Comparison of ENCODE assay signal across 13 cellular contexts in genomic region chr20:22763257-22763906, GRCh38.
DNase-seq lines count a peak whose midpoint lies in the region; ATAC-seq, FAIRE-seq and TF ChIP-seq lines count a peak whose summit lies in the region.
"Had no signal": no experiment of that assay in that cellular context is flagged by ENCODE, and none has a peak within 500 bp of the region (broad histone marks: within the 10 kb centered on the region; RNA-seq: fewer than 3 reads in every experiment).

No MANE protein-coding gene starts in this region.

- H3K27ac ChIP-seq in H1 (ENCODE audit: low read depth, low read length), result no peak overlapping the region
- peak overlapping the region; percentile 65 for H3K27ac ChIP-seq in lower lobe of right lung
- peak overlapping the region; percentile 43 to 80 (median 66) for H3K27ac ChIP-seq in upper lobe of left lung

- TF ChIP-seq RAD21 in H1 (IDR thresholded peaks at IDR 0.05 in 1 of 2, conservative IDR thresholded peaks at IDR 0.05 in 1 of 2; ENCODE audit: low read depth in 2 of 2, low read length in 2 of 2), result no peak

- TF ChIP-seq POLR2A in H1 (IDR thresholded peaks at IDR 0.05; ENCODE audit: control extremely low read depth in 1 of 2, low read depth in 2 of 2, low read length in 2 of 2) (no peak), upper lobe of left lung (IDR thresholded peaks at IDR 0.05) (no peak)

- H3K27me3 ChIP-seq in MG63, result no peaks in the 10 kb centered on the region
- no peaks in the 10 kb centered on the region for H3K27me3 ChIP-seq in H1 (replicated peaks in 1 of 4; ENCODE audit: control insufficient read depth in 3 of 4, extremely low read depth in 1 of 4, insufficient read depth in 3 of 4, low read length in 3 of 4)
- H3K27me3 ChIP-seq in lower lobe of right lung (ENCODE audit: low read depth), result no peaks in the 10 kb centered on the region
- H3K27me3 ChIP-seq in upper lobe of left lung, result no peaks in the 10 kb centered on the region

- H3K9ac ChIP-seq in H1 (replicated peaks in 1 of 4; ENCODE audit: extremely low read depth in 1 of 4, low read depth in 3 of 4, low read length in 3 of 4), result no peak overlapping the region

- H3K36me3 ChIP-seq in MG63 (no peaks in the 10 kb centered on the region), H1 (ENCODE audit: control insufficient read depth in 2 of 4, insufficient read depth in 4 of 4, low read length in 3 of 4) (no peaks in the 10 kb centered on the region), lower lobe of right lung (no peaks in the 10 kb centered on the region), upper lobe of left lung (no peaks in the 10 kb centered on the region)

- POLR2A ChIA-PET in H1 (lab: Charles Lee; ENCODE audit: partially characterized antibody) (no interaction called here), GM10248 (lab: Yijun Ruan, JAX) (no interaction called here)

- H3K4ac ChIP-seq in H1 (replicated peaks; ENCODE audit: insufficient read length, low read depth, low read length), result no peak overlapping the region

- H3K79me1 ChIP-seq in H1 (ENCODE audit: low read depth, low read length), result no peaks in the 10 kb centered on the region

- TF ChIP-seq EP300 in H1 (IDR thresholded peaks at IDR 0.05; ENCODE audit: borderline replicate concordance in 1 of 2, low read depth in 2 of 2, low read length in 2 of 2) (no peak), upper lobe of left lung (IDR thresholded peaks at IDR 0.05) (peak in 1 of 4 donors; percentile 42)

- peak; percentile 44 for DNase-seq in MG63
- no peak for DNase-seq in H1 (ENCODE audit: low read depth in 1 of 2, low spot score in 2 of 2)
- no peak for DNase-seq in lower lobe of right lung
- peak; percentile 42 to 70 for DNase-seq in upper lobe of left lung
- no peak for DNase-seq in frontal cortex (ENCODE audit: low spot score in 2 of 2)
- DNase-seq in GM10248 (ENCODE audit: extremely low spot score), result no peak
- DNase-seq: activated CD4-positive, alpha-beta T cell treated with anti-CD3 and anti-CD28 coated beads, Interleukin-2, amount 50 U/mL, for 1 hour; foreskin fibroblast; naive thymus-derived CD4-positive, alpha-beta T cell; NCI-H1930; SHP77 treated with DMSO at 0.1 percent for 48 hours had no signal

- no peaks in the 10 kb centered on the region for H3K79me2 ChIP-seq in H1 (ENCODE audit: control insufficient read depth in 1 of 2, insufficient read depth in 2 of 2, low read length in 2 of 2)

- H2BK15ac ChIP-seq in H1 (ENCODE audit: low read length), result no peak overlapping the region

- no peak overlapping the region for H2AK5ac ChIP-seq in H1 (ENCODE audit: low read depth, low read length)

- H3K4me2 ChIP-seq in H1 (ENCODE audit: insufficient read depth in 1 of 2, low read depth in 2 of 2, low read length in 2 of 2), result no peak overlapping the region

- CTCF ChIA-PET in H1 (lab: Charles Lee; ENCODE audit: partially characterized antibody), result interaction anchor here (1.3 kb wide), 1 partner anchor 29 kb away, joined by 3 read pairs; no protein-coding TSS in a partner anchor
- CTCF ChIA-PET in GM10248 (lab: Yijun Ruan, JAX), result no interaction called here

- no peak overlapping the region for H4K5ac ChIP-seq in H1 (ENCODE audit: insufficient read length, low read depth, low read length)

- H4K20me1 ChIP-seq in H1 (replicated peaks in 1 of 2; ENCODE audit: control insufficient read depth in 1 of 2, insufficient read depth in 2 of 2, low read length in 2 of 2), result no peaks in the 10 kb centered on the region

- H3K9me3 ChIP-seq in MG63 (no peaks in the 10 kb centered on the region), H1 (ENCODE audit: insufficient read depth in 2 of 2, low read depth in 1 of 2, low read length in 1 of 2) (no peaks in the 10 kb centered on the region), lower lobe of right lung (no peaks in the 10 kb centered on the region), upper lobe of left lung (no peaks in the 10 kb centered on the region)

- WGBS in H1 (ENCODE audit: extremely low coverage in 1 of 2, insufficient coverage in 1 of 2, insufficient read length in 1 of 2, insufficient replicate concordance in 2 of 2, low coverage in 1 of 2, low lambda C conversion rate in 2 of 2, missing lambda C conversion rate in 1 of 2), 2 experiments, result 91% methylated on average over 9 of the region's 9 CpGs; no CpG with 5 or more reads in 1 of the 2 experiments
- 41 to 44% methylated on average over 8 to 9 of the region's 9 CpGs for WGBS in upper lobe of left lung, 2 donors

- no peaks in the 10 kb centered on the region for H3K23me2 ChIP-seq in H1 (ENCODE audit: low read depth, low read length)

- no peak overlapping the region for H3K14ac ChIP-seq in H1 (ENCODE audit: insufficient read length)

- no peak overlapping the region for H2BK5ac ChIP-seq in H1 (ENCODE audit: low read depth, low read length)

- no peak overlapping the region for H2BK120ac ChIP-seq in H1 (replicated peaks; ENCODE audit: low read depth, low read length)

- no peaks in the 10 kb centered on the region for H3K4me1 ChIP-seq in H1 (replicated peaks in 1 of 4; ENCODE audit: control insufficient read depth in 3 of 4, insufficient read depth in 4 of 4, low read length in 3 of 4)
- peaks cover 13% of the 10 kb centered on the region for H3K4me1 ChIP-seq in lower lobe of right lung
- peaks cover 16 to 22% (median 20%) of the 10 kb centered on the region in 4 donors for H3K4me1 ChIP-seq in upper lobe of left lung

- H3K4me3 ChIP-seq in MG63 (no peak overlapping the region), H1 (ENCODE audit: extremely low read depth in 1 of 4, insufficient read depth in 2 of 4, low read depth in 3 of 4, low read length in 4 of 4) (no peak overlapping the region), lower lobe of right lung (no peak overlapping the region), upper lobe of left lung (no peak overlapping the region)

- ATAC-seq in lower lobe of right lung, result peak; percentile 81 to 90
- peak; percentile 38 to 81 for ATAC-seq in upper lobe of left lung (ENCODE audit: low FRiP score in 2 of 2)
- no peak for ATAC-seq in GM19351 (IDR thresholded peaks at IDR 0.05; ENCODE audit: unreplicated experiment)
- no peak for ATAC-seq in GM21576 (IDR thresholded peaks at IDR 0.05; ENCODE audit: unreplicated experiment)
- ATAC-seq: naive thymus-derived CD4-positive, alpha-beta T cell had no signal

- no peak overlapping the region for H3K56ac ChIP-seq in H1 (replicated peaks; ENCODE audit: insufficient read length, low read depth, low read length)

- no peak for TF ChIP-seq CTCF in H1 (IDR thresholded peaks at IDR 0.05; ENCODE audit: control extremely low read depth in 1 of 3, insufficient read depth in 1 of 3, low read depth in 1 of 3, low read length in 3 of 3)
- TF ChIP-seq CTCF in lower lobe of right lung (IDR thresholded peaks at IDR 0.05), result no peak
- no peak for TF ChIP-seq CTCF in upper lobe of left lung (IDR thresholded peaks at IDR 0.05)
- TF ChIP-seq CTCF in GM10248 (IDR thresholded peaks at IDR 0.05; ENCODE audit: control extremely low read depth, extremely low read depth, low read depth, missing control alignments), result no peak

- no peak overlapping the region for H3K23ac ChIP-seq in H1 (ENCODE audit: insufficient read length)

- no peak overlapping the region for H2AFZ ChIP-seq in H1 (ENCODE audit: low read length)

- intact Hi-C loops in lower lobe of right lung (cut with DNase I), result no loop called here

- H4K8ac ChIP-seq in H1 (ENCODE audit: extremely low read depth, insufficient read depth, low read length), result no peak overlapping the region

- H2BK12ac ChIP-seq in H1 (ENCODE audit: low read depth, low read length), result peak overlapping the region; percentile 75; the same call in 1 of the 2 replicates

- H2BK20ac ChIP-seq in H1 (ENCODE audit: low read length), result no peak overlapping the region

- no peak overlapping the region for H4K91ac ChIP-seq in H1 (replicated peaks; ENCODE audit: insufficient read length, low read length)

- no peak overlapping the region for H3K18ac ChIP-seq in H1 (ENCODE audit: extremely low read depth, low read length)

- FAIRE-seq in H1 (lab: Jason Lieb, UNC) (no peak), frontal cortex (lab: Jason Lieb, UNC) (no peak)

TF ChIP-seq in H1, 55 proteins besides CTCF, POLR2A, EP300 and RAD21:
- TF ChIP-seq NANOG (IDR thresholded peaks at IDR 0.05; ENCODE audit: insufficient read depth, low read depth, low read length, poor library complexity, severe bottlenecking), result no peak
- no peak for TF ChIP-seq SP4 (IDR thresholded peaks at IDR 0.05; ENCODE audit: low read length)
- TF ChIP-seq CREB1 (IDR thresholded peaks at IDR 0.05), result no peak
- no peak for TF ChIP-seq CHD1 (IDR thresholded peaks at IDR 0.05; ENCODE audit: low read depth, low read length)
- TF ChIP-seq TAF7 (optimal IDR thresholded peaks at IDR 0.05; ENCODE audit: borderline replicate concordance, low read depth, low read length), result no peak
- TF ChIP-seq CHD2 (IDR thresholded peaks at IDR 0.05; ENCODE audit: low read length), result no peak
- no peak for TF ChIP-seq TEAD4 (IDR thresholded peaks at IDR 0.05; ENCODE audit: low read depth, low read length)
- no peak for TF ChIP-seq RXRA (IDR thresholded peaks at IDR 0.05; ENCODE audit: insufficient read depth, low read depth, low read length)

Comparison
In these comparisons a context has a peak if more than half of its experiments do, and no peak if none do; other contexts are left out.
1. DNase-seq: peak in MG63 (single experiment) and upper lobe of left lung (2 of 2); none in H1 (0 of 2), lower lobe of right lung (single experiment), frontal cortex (0 of 2) and GM10248 (single experiment).
2. ATAC-seq: peak in lower lobe of right lung (2 of 2) and upper lobe of left lung (2 of 2); none in GM19351 (single experiment) and GM21576 (single experiment).